9 cellular contexts compared by ENCODE assay signal in genomic region chr20:62776692-62777527, GRCh38. TPM values are rescaled to one million over a fixed set of nuclear protein-coding genes. Genes with fewer than 3 reads are reported as not detected.
DNase-seq lines count a peak whose midpoint lies in the region; ATAC-seq and TF ChIP-seq lines count a peak whose summit lies in the region.
"Had no signal": no experiment of that assay in that cellular context is flagged by ENCODE, and none has a peak within 500 bp of the region (broad histone marks: within the 10 kb centered on the region; RNA-seq: fewer than 3 reads in every experiment).

No MANE protein-coding gene starts in this region.

- no peaks in the 10 kb centered on the region for H3K36me3 ChIP-seq in KOPT-K1 (ENCODE audit: insufficient read depth, low read length)
- H3K36me3 ChIP-seq in osteoblast (ENCODE audit: insufficient read depth, low read length), result no peaks in the 10 kb centered on the region

- H2AFZ ChIP-seq in osteoblast (ENCODE audit: low read length), result no peak overlapping the region

- no peak overlapping the region for H3K4me2 ChIP-seq in osteoblast (ENCODE audit: insufficient read depth, low read length)

- TF ChIP-seq CTCF in endothelial cell (IDR thresholded peaks at IDR 0.05; ENCODE audit: unreplicated experiment) (no peak), osteoblast (IDR thresholded peaks at IDR 0.05; ENCODE audit: extremely low read depth, low read depth, low read length) (no peak)

- no peak overlapping the region for H3K4me3 ChIP-seq in osteoblast (ENCODE audit: insufficient read depth, low read length)

- H3K36me3 Mint-ChIP-seq in endothelial cell (ENCODE audit: low read depth, unreplicated experiment), result peaks cover 6% of the 10 kb centered on the region

- H3K9me3 ChIP-seq in KOPT-K1 (ENCODE audit: insufficient read depth, low read length, poor library complexity, severe bottlenecking) (no peaks in the 10 kb centered on the region), osteoblast (ENCODE audit: low read depth, low read length) (no peaks in the 10 kb centered on the region)

- H3K27ac Mint-ChIP-seq in endothelial cell (ENCODE audit: unreplicated experiment), result peak overlapping the region; percentile 89

- H3K4me1 ChIP-seq in osteoblast (ENCODE audit: insufficient read depth, low read length), result no peaks in the 10 kb centered on the region

- no peaks in the 10 kb centered on the region for H3K9me3 Mint-ChIP-seq in endothelial cell (ENCODE audit: unreplicated experiment)

- no peaks in the 10 kb centered on the region for H4K20me1 ChIP-seq in osteoblast (ENCODE audit: insufficient read depth, low read length)

- peaks cover 4% of the 10 kb centered on the region for H3K4me1 Mint-ChIP-seq in endothelial cell (ENCODE audit: unreplicated experiment)

- H3K27ac ChIP-seq in KOPT-K1 (ENCODE audit: low read depth, low read length, poor library complexity, severe bottlenecking) (peak overlapping the region; percentile 98), osteoblast (ENCODE audit: low read depth, low read length) (no peak overlapping the region)

- DNase-seq in EH (ENCODE audit: low read depth) (peak; percentile 39), endothelial cell (ENCODE audit: low spot score) (no peak), pons (ENCODE audit: low spot score) (no peak), osteoblast (ENCODE audit: insufficient read length, low spot score, missing footprints) (no peak)
- DNase-seq in activated CD4-positive, CD25-positive, alpha-beta regulatory T cell (lab: John Stamatoyannopoulos, UW), result peak; percentile 22 to 63 (median 58)
- peak; percentile 56 for DNase-seq in stimulated activated CD4-positive, alpha-beta T cell treated with anti-CD3 and anti-CD28 coated beads, Interleukin-4, amount 100 ng/mL, for 24 hours

- no peak for ATAC-seq in GM19397 (IDR thresholded peaks at IDR 0.05; ENCODE audit: unreplicated experiment)

- H3K27me3 ChIP-seq in osteoblast (ENCODE audit: insufficient read depth, low read length), result peaks cover 6% of the 10 kb centered on the region

- H3K27me3 Mint-ChIP-seq in endothelial cell (ENCODE audit: unreplicated experiment), result peaks cover 9% of the 10 kb centered on the region

- no peak overlapping the region for H3K4me3 Mint-ChIP-seq in endothelial cell (ENCODE audit: unreplicated experiment)

- H3K79me2 ChIP-seq in osteoblast (ENCODE audit: insufficient read depth, low read length), result no peaks in the 10 kb centered on the region

RNA-seq across cellular contexts. Expression of gene MRGBP, which starts 19.4 kb away (rescaled TPM):
- total RNA-seq in endothelial cell (ENCODE audit: unreplicated experiment) (10.9 TPM), osteoblast (14.1 and 15.2 TPM in 2 replicates)

RNA-seq across cellular contexts. Expression of gene OGFR, which starts 27.7 kb away (rescaled TPM):
- total RNA-seq in endothelial cell (ENCODE audit: unreplicated experiment) (27.6 TPM), osteoblast (32.4 and 39.1 TPM in 2 replicates)

RNA-seq across cellular contexts. Expression of gene COL9A3, which starts 39.9 kb away (rescaled TPM):
- total RNA-seq in endothelial cell (ENCODE audit: unreplicated experiment) (1.8 TPM), osteoblast (not detected in 2 replicates)
- total RNA-seq: myocyte had no signal

Comparison
In these comparisons a context has a peak if more than half of its experiments do, and no peak if none do; other contexts are left out.
1. DNase-seq: peak in EH (single experiment), activated CD4-positive, CD25-positive, alpha-beta regulatory T cell (4 of 4) and stimulated activated CD4-positive, alpha-beta T cell treated with anti-CD3 and anti-CD28 coated beads, Interleukin-4, amount 100 ng/mL, for 24 hours (single experiment); none in endothelial cell (single experiment), pons (single experiment) and osteoblast (single experiment).